In genomic region chr19:39445258-39446071, GRCh38 we compare ENCODE assay signal across 1 cellular context.
A peak's percentile ranks its signal among the peaks of the same experiment; 100 is the strongest.
TF ChIP-seq lines count a peak whose summit lies in the region.

TSS of gene SUPT5H (plus strand) at chr19:39445582. CDS start at chr19:39445891, 309 bp downstream.

TF ChIP-seq in HepG2, 621 proteins besides CTCF, POLR2A, EP300 and RAD21 (continued from another document and continues in another):
- TF ChIP-seq AKAP8 (CRISPR knock-in tag; IDR thresholded peaks at IDR 0.05) (0 out of 2 replicates have a peak, but pooled peaks have one; percentile 66), SRY (CRISPR knock-in tag; IDR thresholded peaks at IDR 0.05) (no peak; the same call in 1 of the 2 replicates), EZH2 (conservative IDR thresholded peaks at IDR 0.05; ENCODE audit: low read depth, low read length) (no peak), REL (CRISPR knock-in tag; conservative IDR thresholded peaks at IDR 0.05) (no peak; the same call in 1 of the 2 replicates), NFYB (CRISPR knock-in tag; IDR thresholded peaks at IDR 0.05) (peak; percentile 61), JUN (CRISPR knock-in tag; IDR thresholded peaks at IDR 0.05) (peak; percentile 45; the same call in 1 of the 2 replicates), ZEB1 (IDR thresholded peaks at IDR 0.05; ENCODE audit: insufficient replicate concordance, low read depth) (no peak), HNF4G (IDR thresholded peaks at IDR 0.05; ENCODE audit: borderline replicate concordance, low read depth, low read length) (no peak), HNF4G (CRISPR knock-in tag; IDR thresholded peaks at IDR 0.05; ENCODE audit: borderline replicate concordance, low read depth) (no peak), ZNF652 (CRISPR knock-in tag; IDR thresholded peaks at IDR 0.05; ENCODE audit: borderline replicate concordance, low read depth) (no peak), TBL1XR1 (IDR thresholded peaks at IDR 0.05; ENCODE audit: borderline replicate concordance, low read length, partially characterized antibody) (no peak), FOXO1 (CRISPR knock-in tag; IDR thresholded peaks at IDR 0.05) (peak; percentile 49; the same call in 1 of the 2 replicates), ZNF260 (CRISPR knock-in tag; IDR thresholded peaks at IDR 0.05; ENCODE audit: borderline replicate concordance, low read depth) (no peak), KMT2A (CRISPR knock-in tag; IDR thresholded peaks at IDR 0.05) (peak; percentile 93), ZNF512B (CRISPR knock-in tag; IDR thresholded peaks at IDR 0.05; ENCODE audit: borderline replicate concordance) (no peak), MED8 (CRISPR knock-in tag; IDR thresholded peaks at IDR 0.05; ENCODE audit: insufficient replicate concordance) (peak; percentile 76), ZBTB38 (CRISPR knock-in tag; IDR thresholded peaks at IDR 0.05) (peak; percentile 78), GTF2F1 (IDR thresholded peaks at IDR 0.05; ENCODE audit: low read length) (no peak), ARNT (IDR thresholded peaks at IDR 0.05) (no peak), DNMT1 (CRISPR knock-in tag; IDR thresholded peaks at IDR 0.05) (0 out of 2 replicates have a peak, but pooled peaks have one; percentile 52), ZNF318 (CRISPR knock-in tag; IDR thresholded peaks at IDR 0.05) (no peak), HNRNPLL (IDR thresholded peaks at IDR 0.05; ENCODE audit: low read depth, low read length, poor library complexity, severe bottlenecking) (peak; percentile 91), ELF1 (CRISPR knock-in tag; IDR thresholded peaks at IDR 0.05) (peak; percentile 98), GATAD1 (CRISPR knock-in tag; IDR thresholded peaks at IDR 0.05) (peak; percentile 94), THRA (CRISPR knock-in tag; IDR thresholded peaks at IDR 0.05; ENCODE audit: borderline replicate concordance) (peak; percentile 41; the same call in 1 of the 2 replicates), ZBTB2 (CRISPR knock-in tag; IDR thresholded peaks at IDR 0.05; ENCODE audit: low read depth) (peak; percentile 77), ISL2 (CRISPR knock-in tag; IDR thresholded peaks at IDR 0.05) (0 out of 2 replicates have a peak, but pooled peaks have one; percentile 56), MAZ (IDR thresholded peaks at IDR 0.05; ENCODE audit: borderline replicate concordance, low read depth, low read length) (no peak), MAZ (CRISPR knock-in tag; IDR thresholded peaks at IDR 0.05; ENCODE audit: low read depth) (no peak), ZBTB33 (CRISPR knock-in tag; IDR thresholded peaks at IDR 0.05) (peak; percentile 51; the same call in 1 of the 2 replicates), ZNF790 (CRISPR knock-in tag; IDR thresholded peaks at IDR 0.05; ENCODE audit: borderline replicate concordance) (0 out of 2 replicates have a peak, but pooled peaks have one; percentile 29), MYPOP (CRISPR knock-in tag; IDR thresholded peaks at IDR 0.05) (peak; percentile 68; the same call in 1 of the 2 replicates), BORCS8-MEF2B (CRISPR knock-in tag; IDR thresholded peaks at IDR 0.05) (peak; percentile 70), MATR3 (CRISPR knock-in tag; IDR thresholded peaks at IDR 0.05) (no peak), REST (IDR thresholded peaks at IDR 0.05; ENCODE audit: borderline replicate concordance in 1 of 2, low read depth in 1 of 2, low read length in 2 of 2) (peak in 1 of 2 experiments; percentile 26; a peak in 1 of 4 replicates), FOXK1 (CRISPR knock-in tag; IDR thresholded peaks at IDR 0.05; ENCODE audit: borderline replicate concordance, low read depth) (peak; percentile 61), KAT8 (CRISPR knock-in tag; IDR thresholded peaks at IDR 0.05) (peak; percentile 96)
